ENCODE assay signal across 4 cellular contexts in genomic region chr17:21337981-21338625, GRCh38. TPM values are rescaled to one million over a fixed set of nuclear protein-coding genes. Genes with fewer than 3 reads are reported as not detected.
"Had no signal": no experiment of that assay in that cellular context is flagged by ENCODE, and none has a peak within 500 bp of the region (broad histone marks: within the 10 kb centered on the region; RNA-seq: fewer than 3 reads in every experiment).

No MANE protein-coding gene starts in this region.

RNA-seq across cellular contexts. Expression of gene KCNJ12, which starts 38.1 kb away (rescaled TPM):
- total RNA-seq: activated CD4-positive, alpha-beta memory T cell treated with anti-CD3 and anti-CD28 coated beads for 36 hours; activated CD4-positive, alpha-beta T cell treated with anti-CD3 and anti-CD28 coated beads, Interleukin-2, amount 10 ng/mL, durations not matched to agents 7 days and 5 days; T-helper 2 cell treated with Interferon-gamma antibody and Interleukin-4, amounts not matched to agents 100 ng/mL and 5 ng/mL, for 36 hours had no signal
- polyA plus RNA-seq: K562 had no signal
